Comparison of ENCODE assay signal across 8 cellular contexts in the genomic region with DNA sequence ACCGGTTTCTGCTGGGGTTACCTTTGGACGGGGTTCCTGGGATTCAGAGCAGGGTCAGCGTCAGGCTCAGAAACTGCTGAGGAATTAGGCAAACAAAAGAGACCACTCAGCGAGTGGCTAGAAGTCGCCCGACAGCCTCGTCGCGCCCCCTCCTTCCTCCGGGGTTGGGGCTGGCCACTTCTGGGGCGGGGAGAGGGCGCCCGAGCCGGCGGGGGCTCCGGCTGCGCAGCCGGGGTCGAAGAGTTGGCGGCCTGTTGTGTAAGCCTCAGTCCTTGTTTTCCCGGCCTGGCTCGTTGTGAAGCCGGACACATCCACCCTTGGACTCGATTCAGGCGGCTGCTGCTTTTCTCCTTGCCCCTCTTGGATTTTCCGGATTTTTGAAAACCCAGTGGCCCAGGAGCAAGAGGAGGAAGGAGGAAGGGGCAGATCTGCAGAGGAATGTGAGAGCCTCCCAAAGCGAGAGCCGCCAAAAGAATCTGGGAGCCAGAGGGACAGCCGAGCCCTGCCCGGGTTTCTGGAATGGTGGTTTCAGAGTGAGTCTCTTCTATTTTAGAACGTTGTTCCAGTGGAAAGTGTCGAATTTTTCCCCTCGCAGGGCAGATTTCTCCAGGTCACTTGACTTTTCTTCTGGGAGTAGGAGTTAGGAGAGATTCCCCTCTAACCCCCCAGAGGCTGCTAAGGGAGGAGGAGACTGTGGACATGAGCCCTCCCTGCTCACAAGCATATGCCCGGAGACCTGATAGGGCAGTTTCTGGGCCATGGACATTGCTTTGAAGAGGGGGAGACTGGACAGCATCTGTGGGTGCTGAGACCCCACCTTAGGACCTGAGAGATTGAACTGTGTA. TPM values are rescaled to one million over a fixed set of nuclear protein-coding genes. Genes with fewer than 3 reads are reported as not detected.
A peak's percentile ranks its signal among the peaks of the same experiment; 100 is the strongest.
DNase-seq lines count a peak whose midpoint lies in the region; ATAC-seq and TF ChIP-seq lines count a peak whose summit lies in the region.

No MANE protein-coding gene starts in this region.

- WGBS in esophagus, 2 donors, result 5 to 8% methylated on average over 34 of the region's 34 CpGs

- peak overlapping the region; percentile 49 for H3K27ac ChIP-seq in SJSA1
- peak overlapping the region; percentile 93 to 95 for H3K27ac ChIP-seq in esophagus (ENCODE audit: low read depth in 2 of 2, low read length in 1 of 2)

- no peak for TF ChIP-seq CTCF in GM12865 (IDR thresholded peaks at IDR 0.05; ENCODE audit: insufficient read depth, low read depth, low read length, missing control alignments)

- H3K9me3 ChIP-seq in SJSA1 (replicated peaks) (no peaks in the 10 kb centered on the region), esophagus (ENCODE audit: control insufficient read depth in 2 of 2, insufficient read depth in 1 of 2, low read depth in 1 of 2, low read length in 1 of 2) (no peaks in the 10 kb centered on the region)

- peaks cover 43% of the 10 kb centered on the region for H3K36me3 ChIP-seq in SJSA1
- H3K36me3 ChIP-seq in esophagus (ENCODE audit: control insufficient read depth in 2 of 2, insufficient read depth in 2 of 2, low read length in 1 of 2), result peaks cover 0 to 18% of the 10 kb centered on the region in 2 donors

- ATAC-seq in GM18498 (IDR thresholded peaks at IDR 0.05; ENCODE audit: unreplicated experiment) (no peak), HG02588 (IDR thresholded peaks at IDR 0.05; ENCODE audit: unreplicated experiment) (no peak)

- DNase-seq in GM12865 (ENCODE audit: low read depth), result no peak
- DNase-seq in SJSA1 (ENCODE audit: low read depth in 1 of 2, low spot score in 2 of 2), result peak in 1 of 2 experiments; percentile 50
- peak; percentile 54 for DNase-seq in myocyte (ENCODE audit: low read depth)
- DNase-seq in NCI-H1694 treated with DMSO at 0.1 percent for 48 hours (lab: John Stamatoyannopoulos, UW), result no peak
- DNase-seq in effector CD4-positive, alpha-beta T cell, result no peak

- peak overlapping the region; percentile 85 for H3K4me3 ChIP-seq in GM12865 (ENCODE audit: low read depth, low read length)
- peak overlapping the region; percentile 88 for H3K4me3 ChIP-seq in SJSA1
- peak overlapping the region; percentile 64 to 86 for H3K4me3 ChIP-seq in esophagus (ENCODE audit: low read depth in 1 of 2, low read length in 2 of 2)

- H3K27me3 ChIP-seq in SJSA1 (replicated peaks), result no peaks in the 10 kb centered on the region
- no peaks in the 10 kb centered on the region for H3K27me3 ChIP-seq in esophagus (ENCODE audit: control insufficient read depth in 1 of 2, insufficient read depth in 2 of 2, low read length in 2 of 2)

- peaks cover 44% of the 10 kb centered on the region for H3K4me1 ChIP-seq in SJSA1 (replicated peaks)
- H3K4me1 ChIP-seq in esophagus (ENCODE audit: control insufficient read depth in 2 of 2, insufficient read depth in 2 of 2, low read length in 1 of 2), result peaks cover 17 to 51% of the 10 kb centered on the region in 2 donors

RNA-seq across cellular contexts. Expression of a gene that starts 0.7 kb away (rescaled TPM):
- 4.8 and 6.1 TPM in 2 replicates for total RNA-seq in SJSA1 (2014; rRNA removed; shearing (Covaris generic))
- 10 to 100 TPM; 24.0 to 43.4 TPM for polyA plus RNA-seq in esophagus
- total RNA-seq in myocyte, result 17.0 and 19.5 TPM in 2 replicates
- polyA plus RNA-seq in myocyte (2012), result 24.4 TPM

RNA-seq across cellular contexts. Expression of a gene that starts 8.4 kb away (rescaled TPM):
- total RNA-seq in SJSA1 (2014; rRNA removed; shearing (Covaris generic)), result 85.3 and 101 TPM in 2 replicates
- polyA plus RNA-seq in esophagus, result 10 to 100 TPM; 59.4 to 91.1 TPM
- total RNA-seq in myocyte, result 127 and 146 TPM in 2 replicates
- polyA plus RNA-seq in myocyte (2012), result 52.5 TPM

RNA-seq across cellular contexts. Expression of a gene that starts 22.9 kb away (rescaled TPM):
- total RNA-seq in SJSA1 (2014; rRNA removed; shearing (Covaris generic)), result 26.0 and 31.7 TPM in 2 replicates
- 10 to 100 TPM in 1 of 2 donors, 1 to 10 TPM in 1; 9.6 to 11.1 TPM for polyA plus RNA-seq in esophagus
- 30.4 and 33.0 TPM in 2 replicates for total RNA-seq in myocyte
- 26.2 TPM for polyA plus RNA-seq in myocyte (2012)
